In the genomic region with DNA sequence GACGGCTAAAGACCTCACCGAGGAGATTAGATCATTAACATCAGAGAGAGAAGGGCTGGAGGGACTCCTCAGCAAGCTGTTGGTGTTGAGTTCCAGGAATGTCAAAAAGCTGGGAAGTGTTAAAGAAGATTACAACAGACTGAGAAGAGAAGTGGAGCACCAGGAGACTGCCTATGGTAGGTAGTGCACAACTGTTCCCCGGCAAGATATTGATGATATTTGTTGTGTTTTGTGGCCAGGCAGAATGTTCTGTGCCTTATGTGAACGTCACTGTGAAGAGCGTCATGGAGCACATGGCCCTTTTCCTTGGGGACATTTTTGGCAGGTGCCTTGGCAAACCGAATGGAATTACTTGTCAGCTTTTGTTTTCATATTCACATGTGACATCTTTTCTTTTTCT, we compare ENCODE assay signal across 31 cellular contexts.
DNase-seq lines count a peak whose midpoint lies in the region; FAIRE-seq and TF ChIP-seq lines count a peak whose summit lies in the region.
"Had no signal": no experiment of that assay in that cellular context is flagged by ENCODE, and none has a peak within 500 bp of the region (broad histone marks: within the 10 kb centered on the region; RNA-seq: fewer than 3 reads in every experiment).

No MANE protein-coding gene starts in this region.

- H2AFZ ChIP-seq in osteoblast (ENCODE audit: low read length), result peak overlapping the region; percentile 28

- H3K36me3 ChIP-seq in bronchial epithelial cell (ENCODE audit: control insufficient read depth, insufficient read depth, low read length) (no peaks in the 10 kb centered on the region), cardiac muscle cell (no peaks in the 10 kb centered on the region), osteoblast (ENCODE audit: insufficient read depth, low read length) (no peaks in the 10 kb centered on the region)
- H3K36me3 ChIP-seq: left lung, Peyer's patch, WERI-Rb-1 had no signal

- peak; percentile 76 for FAIRE-seq in bronchial epithelial cell (lab: Jason Lieb, UNC)
- FAIRE-seq: endometrium, GM12878, islet of Langerhans had no signal

- peaks cover 59% of the 10 kb centered on the region for H3K4me1 ChIP-seq in cardiac muscle cell (ENCODE audit: low read depth)
- H3K4me1 ChIP-seq in osteoblast (ENCODE audit: insufficient read depth, low read length), result peaks cover 3% of the 10 kb centered on the region
- H3K4me1 ChIP-seq: BLaER1, left lung, Peyer's patch had no signal

- DNase-seq in G401 (ENCODE audit: low spot score), result peak; percentile 16
- no peak for DNase-seq in bronchial epithelial cell (ENCODE audit: low read depth)
- DNase-seq in cardiac muscle cell (ENCODE audit: low read depth in 1 of 2, low spot score in 1 of 2), result peak; percentile 49 to 68
- DNase-seq in osteoblast (ENCODE audit: insufficient read length, low spot score, missing footprints), result no peak
- no peak for DNase-seq in AG08396 (ENCODE audit: low spot score)
- DNase-seq in head of caudate nucleus, result no peak
- DNase-seq in NCI-H2081 (lab: John Stamatoyannopoulos, UW), result no peak
- no peak for DNase-seq in NAMALWA (ENCODE audit: low spot score)
- DNase-seq: activated CD4-positive, alpha-beta T cell treated with anti-CD3 and anti-CD28 coated beads for 4 hours; activated T-cell treated with anti-CD3 and anti-CD28 coated beads for 4 hours; anterior cingulate cortex; cerebellar nuclear complex; dorsolateral prefrontal cortex; H7; KG1; left lung; naive B cell; NCI-H1105; NCI-H2029; NCI-H226; NCI-H69; Peyer's patch; posterior cingulate gyrus; stimulated activated CD4-positive, alpha-beta T cell treated with anti-CD3 and anti-CD28 coated beads, Interleukin-15, amount 100 ng/mL, for 24 hours; stimulated activated CD4-positive, alpha-beta T cell treated with anti-CD3 and anti-CD28 coated beads, Interleukin-4, amount 100 ng/mL, for 4 hours; WERI-Rb-1 had no signal

- no peak overlapping the region for H3K4me3 ChIP-seq in bronchial epithelial cell (ENCODE audit: low read depth, low read length)
- H3K4me3 ChIP-seq in cardiac muscle cell, result no peak overlapping the region
- no peak overlapping the region for H3K4me3 ChIP-seq in osteoblast (ENCODE audit: insufficient read depth, low read length)
- H3K4me3 ChIP-seq: BLaER1, dorsolateral prefrontal cortex, esophagus muscularis mucosa, GM12878, left lung, Peyer's patch had no signal

- no peak for TF ChIP-seq CTCF in bronchial epithelial cell (IDR thresholded peaks at IDR 0.05; ENCODE audit: insufficient read depth, low read length, severe bottlenecking)
- no peak for TF ChIP-seq CTCF in cardiac muscle cell (IDR thresholded peaks at IDR 0.05; ENCODE audit: low read depth, low read length)
- no peak for TF ChIP-seq CTCF in osteoblast (IDR thresholded peaks at IDR 0.05; ENCODE audit: extremely low read depth, low read depth, low read length)

- no peak overlapping the region for H3K4me2 ChIP-seq in osteoblast (ENCODE audit: insufficient read depth, low read length)
- H3K4me2 ChIP-seq: BLaER1 had no signal

- no peaks in the 10 kb centered on the region for H3K9me3 ChIP-seq in cardiac muscle cell (ENCODE audit: low read depth)
- no peaks in the 10 kb centered on the region for H3K9me3 ChIP-seq in osteoblast (ENCODE audit: low read depth, low read length)
- H3K9me3 ChIP-seq: esophagus muscularis mucosa, left lung, Peyer's patch had no signal

- H3K27ac ChIP-seq in cardiac muscle cell, result peak overlapping the region; percentile 91
- H3K27ac ChIP-seq in osteoblast (ENCODE audit: low read depth, low read length), result no peak overlapping the region
- H3K27ac ChIP-seq: BLaER1, left lung, Peyer's patch, WERI-Rb-1 had no signal

- in situ Hi-C loops in G401 (cut with HindIII; ENCODE audit: low sequenced_read_pairs), result no loop called here

- H3K27me3 ChIP-seq in bronchial epithelial cell (ENCODE audit: control insufficient read depth, insufficient read depth, low read length), result no peaks in the 10 kb centered on the region
- H3K27me3 ChIP-seq in cardiac muscle cell, result no peaks in the 10 kb centered on the region
- H3K27me3 ChIP-seq in osteoblast (ENCODE audit: insufficient read depth, low read length), result no peaks in the 10 kb centered on the region
- H3K27me3 ChIP-seq: BLaER1, dorsolateral prefrontal cortex, esophagus muscularis mucosa, left lung, Peyer's patch had no signal

- H3K79me2 ChIP-seq in osteoblast (ENCODE audit: insufficient read depth, low read length), result no peaks in the 10 kb centered on the region

- intact Hi-C loops in head of caudate nucleus (cut with DNase I), result no loop called here

- H4K20me1 ChIP-seq in osteoblast (ENCODE audit: insufficient read depth, low read length), result no peaks in the 10 kb centered on the region
- H4K20me1 ChIP-seq: BLaER1 had no signal

Comparison
In these comparisons a context has a peak if more than half of its experiments do, and no peak if none do; other contexts are left out.
1. DNase-seq: peak in G401 (single experiment) and cardiac muscle cell (2 of 2); none in bronchial epithelial cell (single experiment), osteoblast (single experiment), AG08396 (single experiment), head of caudate nucleus (0 of 42), NCI-H2081 (0 of 2) and NAMALWA (single experiment).